8 cellular contexts compared by ENCODE assay signal in the genomic region with DNA sequence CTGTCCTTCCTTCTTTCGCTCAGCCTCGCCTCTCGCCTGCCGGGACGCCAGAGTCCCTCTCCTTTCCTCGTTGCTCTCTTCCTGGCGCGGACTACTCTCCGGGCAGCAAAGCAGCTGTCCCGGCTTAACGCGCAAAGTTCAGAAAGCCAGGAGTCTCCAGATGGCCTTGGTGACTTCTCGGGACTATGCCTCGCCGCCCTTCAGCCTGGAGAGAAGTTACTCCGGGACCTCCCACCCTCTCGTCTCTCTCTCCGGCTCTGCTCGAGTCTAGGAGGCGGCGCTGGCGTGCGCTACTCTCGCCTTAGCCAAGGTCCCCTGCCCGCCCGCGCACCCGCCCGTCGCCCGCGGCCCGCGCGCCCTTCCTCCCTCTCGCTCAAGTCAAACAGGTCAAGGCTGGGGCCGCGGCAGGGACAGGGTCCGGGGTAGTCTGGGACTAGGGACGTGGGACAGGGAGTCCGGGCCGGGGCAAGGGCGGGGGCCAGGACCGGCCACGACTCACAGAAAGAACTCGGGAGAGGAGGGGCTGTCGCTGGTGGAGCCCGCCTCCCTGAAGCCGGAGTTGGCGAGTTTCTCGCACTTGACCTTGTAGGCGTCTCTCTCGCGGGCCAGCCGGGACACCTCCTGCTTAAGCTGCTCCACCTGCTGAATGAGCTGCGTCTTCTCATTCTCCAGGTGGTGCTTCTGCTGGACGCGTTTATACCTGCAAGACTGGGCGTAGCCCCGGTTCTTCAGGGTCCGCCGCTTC. TPM values are rescaled to one million over a fixed set of nuclear protein-coding genes. Genes with fewer than 3 reads are reported as not detected.
DNase-seq lines count a peak whose midpoint lies in the region; ATAC-seq and TF ChIP-seq lines count a peak whose summit lies in the region.

No MANE protein-coding gene starts in this region.

- H3K9me3 ChIP-seq in right lobe of liver (no peaks in the 10 kb centered on the region), thyroid gland (no peaks in the 10 kb centered on the region)

- intact Hi-C loops in dendritic cell treated with granulocyte-macrophage colony-stimulating factor and Interleukin-4, amounts not matched to agents 40 ng/mL and 50 ng/mL, for 4 days (cut with micrococcal nuclease) = loop anchor here (5.0 to 10.0 kb wide), 3 partner anchors 225 to 423 kb away; no protein-coding TSS in a partner anchor
- intact Hi-C loops in right lobe of liver (cut with DNase I) (loop anchor here in 1 of 2 donors (10.0 kb wide), 2 partner anchors 133 to 423 kb away; no protein-coding TSS in a partner anchor), thyroid gland (cut with DNase I) (loop anchor here (10.0 kb wide), 1 partner anchor 927 kb away; a partner anchor contains a TSS)

- TF ChIP-seq POLR2A in right lobe of liver (IDR thresholded peaks at IDR 0.05) (peak; percentile 27), thyroid gland (IDR thresholded peaks at IDR 0.05) (peak; percentile 46 to 95)

- peak overlapping the region; percentile 97 for H3K27ac Mint-ChIP-seq in dendritic cell treated with granulocyte-macrophage colony-stimulating factor and Interleukin-4, amounts not matched to agents 40 ng/mL and 50 ng/mL, for 4 days

- H3K9me3 Mint-ChIP-seq in dendritic cell treated with granulocyte-macrophage colony-stimulating factor and Interleukin-4, amounts not matched to agents 40 ng/mL and 50 ng/mL, for 4 days = no peaks in the 10 kb centered on the region

- H3K4me3 Mint-ChIP-seq in dendritic cell treated with granulocyte-macrophage colony-stimulating factor and Interleukin-4, amounts not matched to agents 40 ng/mL and 50 ng/mL, for 4 days = peak overlapping the region; percentile 100

- H3K27me3 Mint-ChIP-seq in dendritic cell treated with granulocyte-macrophage colony-stimulating factor and Interleukin-4, amounts not matched to agents 40 ng/mL and 50 ng/mL, for 4 days = peaks cover 37% of the 10 kb centered on the region

- ATAC-seq in right lobe of liver = peak in 3 of 4 donors; percentile 0 to 10 (median 7)
- ATAC-seq in HG02840 (IDR thresholded peaks at IDR 0.05; ENCODE audit: low FRiP score, unreplicated experiment) = no peak
- no peak for ATAC-seq in HG03460 (IDR thresholded peaks at IDR 0.05; ENCODE audit: unreplicated experiment)
- ATAC-seq in GM19023 (IDR thresholded peaks at IDR 0.05; ENCODE audit: unreplicated experiment) = no peak

- H3K27ac ChIP-seq in right lobe of liver (peak overlapping the region; percentile 86 to 96 (median 90)), thyroid gland (peak overlapping the region; percentile 67 to 98 (median 96))

- DNase-seq in NCI-H510A treated with DMSO at 0.1 percent for 48 hours (lab: John Stamatoyannopoulos, UW) (peak; percentile 47), NCI-H510A (lab: John Stamatoyannopoulos, UW) (no peak), right lobe of liver (peak; percentile 72 to 88 (median 80)), thyroid gland (peak; percentile 97)

- H3K4me3 ChIP-seq in right lobe of liver (peak overlapping the region; percentile 47 to 87 (median 80)), thyroid gland (replicated peaks in 1 of 3) (peak overlapping the region; percentile 73 to 84 (median 75))

- no peaks in the 10 kb centered on the region for H3K27me3 ChIP-seq in right lobe of liver
- no peaks in the 10 kb centered on the region for H3K27me3 ChIP-seq in thyroid gland

- H3K4me1 ChIP-seq in right lobe of liver = peaks cover 0 to 33% (median 16%) of the 10 kb centered on the region in 4 donors
- peaks cover 12 to 40% of the 10 kb centered on the region in 2 donors for H3K4me1 ChIP-seq in thyroid gland

- peaks cover 65% of the 10 kb centered on the region for H3K4me1 Mint-ChIP-seq in dendritic cell treated with granulocyte-macrophage colony-stimulating factor and Interleukin-4, amounts not matched to agents 40 ng/mL and 50 ng/mL, for 4 days (ENCODE audit: low read depth)

- peaks cover 0 to 5% (median 0%) of the 10 kb centered on the region in 4 donors for H3K36me3 ChIP-seq in right lobe of liver
- H3K36me3 ChIP-seq in thyroid gland = no peaks in the 10 kb centered on the region

- peaks cover 64% of the 10 kb centered on the region for H3K36me3 Mint-ChIP-seq in dendritic cell treated with granulocyte-macrophage colony-stimulating factor and Interleukin-4, amounts not matched to agents 40 ng/mL and 50 ng/mL, for 4 days (ENCODE audit: low read depth)

- no peak for TF ChIP-seq CTCF in right lobe of liver (IDR thresholded peaks at IDR 0.05)
- peak in 1 of 6 experiments; percentile 21 for TF ChIP-seq CTCF in thyroid gland (IDR thresholded peaks at IDR 0.05)

- under 1% methylated on average over 32 of the region's 62 CpGs for WGBS in right lobe of liver (ENCODE audit: insufficient coverage, low coverage, low lambda C conversion rate, missing lambda C conversion rate)
- WGBS in thyroid gland, 2 donors = 0% methylated on average over 6 to 31 of the region's 62 CpGs

RNA-seq across cellular contexts. Expression of a gene that starts 1.5 kb away (rescaled TPM):
- total RNA-seq in right lobe of liver (10 to 100 TPM; 16.6 to 32.3 (median 22.5) TPM), thyroid gland (10 to 100 TPM; 34.4 to 46.1 (median 43.5) TPM)

Comparison
In these comparisons a context has a peak if more than half of its experiments do, and no peak if none do; other contexts are left out.
1. ATAC-seq: peak in right lobe of liver (3 of 4); none in HG02840 (single experiment), HG03460 (single experiment) and GM19023 (single experiment).